ENCODE assay signal across 8 cellular contexts in genomic region chr15:42605281-42605744, GRCh38. TPM values are rescaled to one million over a fixed set of nuclear protein-coding genes. Genes with fewer than 3 reads are reported as not detected.
DNase-seq lines count a peak whose midpoint lies in the region; ATAC-seq lines count a peak whose summit lies in the region.

No MANE protein-coding gene starts in this region.

- H3K4me3 ChIP-seq in subcutaneous abdominal adipose tissue (ENCODE audit: low read depth in 1 of 5, low read length in 5 of 5) = peak overlapping the region in 2 of 5 donors; percentile 5 to 9

- H3K9me3 ChIP-seq in subcutaneous abdominal adipose tissue (ENCODE audit: control insufficient read depth in 5 of 5, low read length in 5 of 5) = no peaks in the 10 kb centered on the region

- H3K4me1 Mint-ChIP-seq in activated CD4-positive, alpha-beta T cell treated with anti-CD3 and anti-CD28 coated beads, Interleukin-2, amount 10 ng/mL, durations not matched to agents 7 days and 5 days = peaks cover 63% of the 10 kb centered on the region

- H3K36me3 Mint-ChIP-seq in activated CD4-positive, alpha-beta T cell treated with anti-CD3 and anti-CD28 coated beads, Interleukin-2, amount 10 ng/mL, durations not matched to agents 7 days and 5 days (ENCODE audit: low read depth) = peaks cover 20% of the 10 kb centered on the region

- H3K4me1 ChIP-seq in subcutaneous abdominal adipose tissue (ENCODE audit: control insufficient read depth in 5 of 5, insufficient read depth in 5 of 5, low read length in 5 of 5) = peaks cover 0 to 56% (median 23%) of the 10 kb centered on the region in 5 donors

- H3K27ac Mint-ChIP-seq in activated CD4-positive, alpha-beta T cell treated with anti-CD3 and anti-CD28 coated beads, Interleukin-2, amount 10 ng/mL, durations not matched to agents 7 days and 5 days = peak overlapping the region; percentile 85

- peaks cover 4% of the 10 kb centered on the region for H3K9me3 Mint-ChIP-seq in activated CD4-positive, alpha-beta T cell treated with anti-CD3 and anti-CD28 coated beads, Interleukin-2, amount 10 ng/mL, durations not matched to agents 7 days and 5 days

- H3K27me3 ChIP-seq in subcutaneous abdominal adipose tissue (ENCODE audit: control insufficient read depth in 5 of 5, insufficient read depth in 4 of 5, low read length in 5 of 5) = no peaks in the 10 kb centered on the region

- no peaks in the 10 kb centered on the region for H3K27me3 Mint-ChIP-seq in activated CD4-positive, alpha-beta T cell treated with anti-CD3 and anti-CD28 coated beads, Interleukin-2, amount 10 ng/mL, durations not matched to agents 7 days and 5 days

- peak overlapping the region; percentile 53 for H3K4me3 Mint-ChIP-seq in activated CD4-positive, alpha-beta T cell treated with anti-CD3 and anti-CD28 coated beads, Interleukin-2, amount 10 ng/mL, durations not matched to agents 7 days and 5 days

- no peak overlapping the region for H3K9ac ChIP-seq in subcutaneous abdominal adipose tissue (ENCODE audit: low read length in 5 of 5)

- ATAC-seq in HG03457 (IDR thresholded peaks at IDR 0.05; ENCODE audit: unreplicated experiment) = no peak

- POLR2A ChIA-PET in activated CD4-positive, alpha-beta T cell treated with anti-CD3 and anti-CD28 coated beads, Interleukin-2, amount 10 ng/mL, durations not matched to agents 7 days and 5 days (lab: Charles Lee) = interaction anchor here (0.6 to 1.2 kb wide), 2 partner anchors 24 to 51 kb away, joined by 3 to 4 read pairs; no protein-coding TSS in a partner anchor

- DNase-seq in activated CD4-positive, alpha-beta T cell treated with anti-CD3 and anti-CD28 coated beads, Interleukin-2, amount 10 ng/mL, durations not matched to agents 7 days and 5 days = no peak
- no peak for DNase-seq in activated CD4-positive, alpha-beta T cell treated with anti-CD3 and anti-CD28 coated beads for 1 hour
- DNase-seq in NCI-H2227 treated with DMSO at 0.1 percent for 48 hours (lab: John Stamatoyannopoulos, UW) = peak; percentile 68
- peak; percentile 48 for DNase-seq in fibroblast of gingiva (ENCODE audit: low read depth)
- no peak for DNase-seq in SHP77 treated with DMSO at 0.1 percent for 48 hours (lab: John Stamatoyannopoulos, UW)
- no peak for DNase-seq in stimulated activated CD4-positive, alpha-beta T cell treated with anti-CD3 and anti-CD28 coated beads, Interleukin-2, amount 100 ng/mL, for 24 hours

- H3K27ac ChIP-seq in subcutaneous abdominal adipose tissue (ENCODE audit: low read depth, low read length) = peak overlapping the region; percentile 8

- peaks cover 0 to 5% (median 3%) of the 10 kb centered on the region in 5 donors for H3K36me3 ChIP-seq in subcutaneous abdominal adipose tissue (ENCODE audit: control insufficient read depth in 5 of 5, insufficient read depth in 5 of 5, low read length in 5 of 5)

- CTCF ChIA-PET in activated CD4-positive, alpha-beta T cell treated with anti-CD3 and anti-CD28 coated beads, Interleukin-2, amount 10 ng/mL, durations not matched to agents 7 days and 5 days (lab: Charles Lee) = interaction anchor here (0.6 to 0.9 kb wide), 3 partner anchors 28 to 1788 kb away, joined by 3 read pairs; partner anchors contain the start of genes HAUS2 and LRRC57

RNA-seq across cellular contexts. Expression of gene STARD9, which starts 29.9 kb away (rescaled TPM):
- 10 to 100 TPM in 1 of 2 experiments, 1 to 10 TPM in 1; 8.8 to 11.6 TPM for total RNA-seq in activated CD4-positive, alpha-beta T cell treated with anti-CD3 and anti-CD28 coated beads, Interleukin-2, amount 10 ng/mL, durations not matched to agents 7 days and 5 days

RNA-seq across cellular contexts. Expression of gene HAUS2, which starts 56.7 kb away (rescaled TPM):
- 10 to 100 TPM; 36.7 to 42.9 TPM for total RNA-seq in activated CD4-positive, alpha-beta T cell treated with anti-CD3 and anti-CD28 coated beads, Interleukin-2, amount 10 ng/mL, durations not matched to agents 7 days and 5 days

RNA-seq across cellular contexts. Expression of gene LRRC57, which starts 56.7 kb away (rescaled TPM):
- total RNA-seq in activated CD4-positive, alpha-beta T cell treated with anti-CD3 and anti-CD28 coated beads, Interleukin-2, amount 10 ng/mL, durations not matched to agents 7 days and 5 days = 10 to 100 TPM; 19.1 to 20.3 TPM

Comparison
In these comparisons a context has a peak if more than half of its experiments do, and no peak if none do; other contexts are left out.
1. DNase-seq: peak in NCI-H2227 treated with DMSO at 0.1 percent for 48 hours (single experiment) and fibroblast of gingiva (single experiment); none in activated CD4-positive, alpha-beta T cell treated with anti-CD3 and anti-CD28 coated beads, Interleukin-2, amount 10 ng/mL, durations not matched to agents 7 days and 5 days (single experiment), activated CD4-positive, alpha-beta T cell treated with anti-CD3 and anti-CD28 coated beads for 1 hour (single experiment), SHP77 treated with DMSO at 0.1 percent for 48 hours (single experiment) and stimulated activated CD4-positive, alpha-beta T cell treated with anti-CD3 and anti-CD28 coated beads, Interleukin-2, amount 100 ng/mL, for 24 hours (0 of 2).